In genomic region chr15:77603616-77604406, GRCh38 we compare ENCODE assay signal across 17 cellular contexts. TPM values are rescaled to one million over a fixed set of nuclear protein-coding genes. Genes with fewer than 3 reads are reported as not detected.
DNase-seq lines count a peak whose midpoint lies in the region; ATAC-seq and TF ChIP-seq lines count a peak whose summit lies in the region.
"Had no signal": no experiment of that assay in that cellular context is flagged by ENCODE, and none has a peak within 500 bp of the region (broad histone marks: within the 10 kb centered on the region; RNA-seq: fewer than 3 reads in every experiment).

No MANE protein-coding gene starts in this region.

- H3K27me3 Mint-ChIP-seq in T-helper 17 cell: peaks cover 31% of the 10 kb centered on the region

- H3K27ac ChIP-seq in right cardiac atrium (ENCODE audit: low read length) (no peak overlapping the region), left ventricle myocardium inferior (replicated peaks) (no peak overlapping the region), iPS-18a (ENCODE audit: low read length) (no peak overlapping the region), temporal lobe (ENCODE audit: low read depth, low read length) (peak overlapping the region; percentile 66), lower lobe of right lung (no peak overlapping the region)
- H3K27ac ChIP-seq: coronary artery, hepatocyte, vagina had no signal

- no peak overlapping the region for H3K27ac Mint-ChIP-seq in T-helper 17 cell

- H3K4me3 ChIP-seq in right cardiac atrium (ENCODE audit: low read length) (no peak overlapping the region), left ventricle myocardium inferior (no peak overlapping the region), iPS-18a (ENCODE audit: low read length) (peak overlapping the region; percentile 43), lower lobe of right lung (no peak overlapping the region)
- H3K4me3 ChIP-seq: coronary artery, hepatocyte, vagina had no signal

- H3K27me3 ChIP-seq in right cardiac atrium (ENCODE audit: control insufficient read depth, insufficient read depth): no peaks in the 10 kb centered on the region
- H3K27me3 ChIP-seq in left ventricle myocardium inferior (ENCODE audit: low read depth): no peaks in the 10 kb centered on the region
- H3K27me3 ChIP-seq in iPS-18a (ENCODE audit: control insufficient read depth, insufficient read depth, low read length): no peaks in the 10 kb centered on the region
- H3K27me3 ChIP-seq in lower lobe of right lung (ENCODE audit: low read depth): peaks cover 9% of the 10 kb centered on the region
- H3K27me3 ChIP-seq: hepatocyte, vagina had no signal

- TF ChIP-seq CTCF in left ventricle myocardium inferior (IDR thresholded peaks at IDR 0.05; ENCODE audit: borderline replicate concordance) (no peak), lower lobe of right lung (IDR thresholded peaks at IDR 0.05) (no peak)

- no peaks in the 10 kb centered on the region for H3K36me3 ChIP-seq in left ventricle myocardium inferior
- H3K36me3 ChIP-seq in iPS-18a (ENCODE audit: control insufficient read depth, low read depth, low read length): no peaks in the 10 kb centered on the region
- no peaks in the 10 kb centered on the region for H3K36me3 ChIP-seq in lower lobe of right lung
- H3K36me3 ChIP-seq: vagina had no signal

- no peaks in the 10 kb centered on the region for H3K9me3 ChIP-seq in right cardiac atrium (ENCODE audit: control insufficient read depth, low read length)
- H3K9me3 ChIP-seq in left ventricle myocardium inferior (replicated peaks): no peaks in the 10 kb centered on the region
- no peaks in the 10 kb centered on the region for H3K9me3 ChIP-seq in T-helper 17 cell (ENCODE audit: control insufficient read depth, low read length, poor library complexity, severe bottlenecking)
- no peaks in the 10 kb centered on the region for H3K9me3 ChIP-seq in iPS-18a (ENCODE audit: control insufficient read depth, low read depth, low read length)
- no peaks in the 10 kb centered on the region for H3K9me3 ChIP-seq in lower lobe of right lung
- H3K9me3 ChIP-seq: Caco-2, vagina had no signal

- H3K36me3 Mint-ChIP-seq in T-helper 17 cell (ENCODE audit: low read depth): peaks cover 4% of the 10 kb centered on the region

- H3K4me1 ChIP-seq in right cardiac atrium (ENCODE audit: control insufficient read depth, insufficient read depth, low read length) (peaks cover 3% of the 10 kb centered on the region), left ventricle myocardium inferior (peaks cover 33% of the 10 kb centered on the region), iPS-18a (ENCODE audit: control insufficient read depth, low read depth, low read length) (peaks cover 31% of the 10 kb centered on the region), lower lobe of right lung (no peaks in the 10 kb centered on the region)
- H3K4me1 ChIP-seq: Caco-2 had no signal

- no peak for ATAC-seq in right cardiac atrium
- ATAC-seq in T-helper 17 cell: peak; percentile 10
- ATAC-seq in lower lobe of right lung: no peak

- H3K4me1 Mint-ChIP-seq in T-helper 17 cell: peaks cover 10% of the 10 kb centered on the region

- peak overlapping the region; percentile 79 for H3K4me3 Mint-ChIP-seq in T-helper 17 cell

- intact Hi-C loops in right cardiac atrium (cut with DNase I) (no loop called here), left ventricle myocardium inferior (cut with micrococcal nuclease) (no loop called here), lower lobe of right lung (cut with DNase I) (no loop called here)

- H3K9ac ChIP-seq in iPS-18a (ENCODE audit: low read length): no peak overlapping the region

- WGBS in right cardiac atrium: 82% methylated on average over 14 of the region's 14 CpGs

- DNase-seq in right cardiac atrium (peak in 2 of 3 donors; percentile 21 to 30), left ventricle myocardium inferior (no peak), T-helper 17 cell (no peak), RKO (ENCODE audit: low spot score) (no peak), Ammon's horn (ENCODE audit: low spot score) (no peak), lower lobe of right lung (no peak)
- DNase-seq: activated naive CD4-positive, alpha-beta T cell treated with Interleukin-2 at 50 U/mL for 16 hours; Caco-2; kidney glomerular epithelial cell; NCI-H1048; RPMI8226 had no signal

RNA-seq across cellular contexts. Expression of gene LINGO1, which starts 28.9 kb away (rescaled TPM):
- total RNA-seq in right cardiac atrium (10 to 100 TPM in 1 of 4 donors, 1 to 10 TPM in 3; 5.7 to 12.1 (median 8.6) TPM), left ventricle myocardium inferior (0.96 TPM), T-helper 17 cell (not detected), temporal lobe (46.2 TPM), lower lobe of right lung (0.86 TPM)
- 5.1 TPM for polyA plus RNA-seq in right cardiac atrium
- total RNA-seq: mononuclear cell had no signal

Comparison
In these comparisons a context has a peak if more than half of its experiments do, and no peak if none do; other contexts are left out.
1. DNase-seq: peak in right cardiac atrium (2 of 3); none in left ventricle myocardium inferior (single experiment), T-helper 17 cell (0 of 3), RKO (single experiment), Ammon's horn (single experiment) and lower lobe of right lung (single experiment).